ENCODE assay signal across 15 cellular contexts in the genomic region with DNA sequence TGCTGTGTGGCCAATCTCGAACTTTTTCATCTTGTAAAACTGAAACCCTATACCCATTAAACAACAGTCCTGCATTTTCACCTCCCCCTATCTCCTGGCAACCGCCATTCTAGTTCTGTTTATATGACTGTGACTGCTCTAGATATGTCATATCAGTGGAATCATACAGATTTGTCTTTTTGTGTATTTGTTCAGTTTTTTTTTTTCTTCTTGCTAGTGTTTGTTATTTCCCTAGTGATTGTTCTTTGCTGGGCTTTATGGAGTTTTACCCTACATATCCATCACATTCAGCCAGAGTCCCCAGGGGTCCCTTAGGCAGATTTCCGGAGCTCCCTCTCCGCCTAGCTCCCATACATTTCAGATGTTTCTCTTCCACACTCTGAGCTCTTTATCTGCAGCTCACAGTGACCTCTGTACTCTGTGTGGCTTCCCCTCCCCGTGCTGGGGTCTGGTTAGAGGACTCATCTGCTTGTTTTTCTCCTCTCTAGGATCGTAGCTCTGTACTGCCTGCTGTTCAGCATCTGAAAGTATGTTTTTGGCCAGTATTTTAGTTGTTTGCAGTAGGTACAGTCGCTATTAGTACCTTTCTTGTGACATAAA. TPM values are rescaled to one million over a fixed set of nuclear protein-coding genes. Genes with fewer than 3 reads are reported as not detected.
DNase-seq lines count a peak whose midpoint lies in the region; ATAC-seq and TF ChIP-seq lines count a peak whose summit lies in the region.
"Had no signal": no experiment of that assay in that cellular context is flagged by ENCODE, and none has a peak within 500 bp of the region (broad histone marks: within the 10 kb centered on the region; RNA-seq: fewer than 3 reads in every experiment).

No MANE protein-coding gene starts in this region.

- H3K4me3 Mint-ChIP-seq in H9 (peak overlapping the region in 1 of 2 experiments; percentile 10; a peak in 2 of 5 replicates), endodermal cell (peak overlapping the region; percentile 27), MCF 10A (ENCODE audit: unreplicated experiment) (no peak overlapping the region)
- H3K4me3 Mint-ChIP-seq: activated CD4-positive, alpha-beta T cell treated with anti-CD3 and anti-CD28 coated beads, Interleukin-2, amount 10 ng/mL, durations not matched to agents 24 days and 14 days; CD8-positive, alpha-beta T cell had no signal

- DNase-seq in H9 (peak; percentile 51), endodermal cell (peak; percentile 76), MCF 10A (ENCODE audit: unreplicated experiment) (no peak), sciatic nerve (ENCODE audit: low spot score) (no peak), stomach (no peak)
- DNase-seq: activated CD4-positive, alpha-beta T cell treated with anti-CD3 and anti-CD28 coated beads, Interleukin-2, amount 10 ng/mL, durations not matched to agents 24 days and 14 days; CD8-positive, alpha-beta T cell; head of caudate nucleus; mammary epithelial cell; NCI-H1105 treated with DMSO at 0.1 percent for 48 hours; NK-92 treated with Interleukin-12 subunit alpha and Interleukin-12 subunit beta, amount 100 ng/mL, for 24 hours had no signal

- H2AK5ac ChIP-seq in H9 (ENCODE audit: insufficient read length, low read length) = no peak overlapping the region

- H2BK12ac ChIP-seq in H9 (ENCODE audit: insufficient read length, low read depth, low read length) = no peak overlapping the region

- ATAC-seq in sciatic nerve (no peak), GM19351 (IDR thresholded peaks at IDR 0.05; ENCODE audit: unreplicated experiment) (no peak)
- ATAC-seq: CD8-positive, alpha-beta T cell had no signal

- no TSS peak for BruUV-seq in MCF 10A (replicated peaks; lab: Mats Ljungman, UMichigan)

- no peak overlapping the region for H2BK20ac ChIP-seq in H9 (ENCODE audit: low read depth, low read length, poor library complexity, severe bottlenecking)

- H4K91ac ChIP-seq in H9 (ENCODE audit: insufficient read length, low read depth, low read length) = no peak overlapping the region

- no peak overlapping the region for H4K5ac ChIP-seq in H9 (ENCODE audit: insufficient read length, low read depth, low read length)

- POLR2A ChIA-PET in MCF 10A (lab: Yijun Ruan, JAX) = interaction anchor here (1.2 kb wide), 1 partner anchor 10 kb away, joined by 3 read pairs; no protein-coding TSS in a partner anchor

- H3K18ac ChIP-seq in H9 (ENCODE audit: insufficient read length, low read depth, low read length) = no peak overlapping the region

- H3K27ac ChIP-seq in H9 (ENCODE audit: insufficient read length, low read depth, low read length) = no peak overlapping the region
- no peak overlapping the region for H3K27ac ChIP-seq in OCI-LY3 (ENCODE audit: low read length)
- peak overlapping the region; percentile 59 for H3K27ac ChIP-seq in endodermal cell (ENCODE audit: low read depth, low read length)
- H3K27ac ChIP-seq in stomach = no peak overlapping the region
- H3K27ac ChIP-seq: ascending aorta had no signal

- H3K27me3 ChIP-seq in H9 (ENCODE audit: insufficient read depth, low read length) (no peaks in the 10 kb centered on the region), OCI-LY3 (ENCODE audit: low read depth, low read length) (0 out of 2 replicates have a peak, but pooled peaks cover 3% of the 10 kb centered on the region), endodermal cell (ENCODE audit: control insufficient read depth, insufficient read depth, low read length, poor library complexity, severe bottlenecking) (no peaks in the 10 kb centered on the region), neuron (ENCODE audit: insufficient read depth, low read length) (no peaks in the 10 kb centered on the region), stomach (peaks cover 0 to 5% (median 0%) of the 10 kb centered on the region in 3 donors)
- H3K27me3 ChIP-seq: ascending aorta had no signal

- no peak overlapping the region for H2BK5ac ChIP-seq in H9 (ENCODE audit: insufficient read length, low read length)

- H3K56ac ChIP-seq in H9 (ENCODE audit: insufficient read length, low read depth, low read length) = no peak overlapping the region

- H3K9me3 Mint-ChIP-seq in H9 = no peaks in the 10 kb centered on the region
- no peaks in the 10 kb centered on the region for H3K9me3 Mint-ChIP-seq in endodermal cell
- no peaks in the 10 kb centered on the region for H3K9me3 Mint-ChIP-seq in MCF 10A (ENCODE audit: unreplicated experiment)

- TF ChIP-seq CTCF in H9 (conservative IDR thresholded peaks at IDR 0.05) (no peak), OCI-LY3 (IDR thresholded peaks at IDR 0.05; ENCODE audit: low read depth, low read length) (no peak), endodermal cell (conservative IDR thresholded peaks at IDR 0.05) (no peak), MCF 10A (IDR thresholded peaks at IDR 0.05; ENCODE audit: unreplicated experiment) (no peak), stomach (IDR thresholded peaks at IDR 0.05) (no peak)

- peak overlapping the region; percentile 7 for H3K4me2 ChIP-seq in H9 (ENCODE audit: insufficient read depth, insufficient read length, low read length)
- H3K4me2 ChIP-seq in OCI-LY3 (ENCODE audit: low read length) = no peak overlapping the region

- H3K4me3 ChIP-seq in OCI-LY3 (ENCODE audit: low read length) (no peak overlapping the region), endodermal cell (ENCODE audit: low read length) (peak overlapping the region; percentile 76), neuron (ENCODE audit: low read length) (peak overlapping the region; percentile 34), stomach (no peak overlapping the region)
- H3K4me3 ChIP-seq: ascending aorta had no signal

- peak overlapping the region in 1 of 3 experiments; percentile 23; a peak in 3 of 7 replicates for H3K27ac Mint-ChIP-seq in H9
- H3K27ac Mint-ChIP-seq in endodermal cell = peak overlapping the region; percentile 67
- no peak overlapping the region for H3K27ac Mint-ChIP-seq in MCF 10A (ENCODE audit: low read depth, unreplicated experiment)
- H3K27ac Mint-ChIP-seq: activated CD4-positive, alpha-beta T cell treated with anti-CD3 and anti-CD28 coated beads, Interleukin-2, amount 10 ng/mL, durations not matched to agents 24 days and 14 days; CD8-positive, alpha-beta T cell had no signal

- H3K27me3 Mint-ChIP-seq in H9 (ENCODE audit: low read depth) = peaks cover 5% of the 10 kb centered on the region
- H3K27me3 Mint-ChIP-seq in endodermal cell (ENCODE audit: insufficient read depth) = no peaks in the 10 kb centered on the region
- peaks cover 83% of the 10 kb centered on the region for H3K27me3 Mint-ChIP-seq in MCF 10A (ENCODE audit: insufficient read depth, unreplicated experiment)

- H3K23me2 ChIP-seq in H9 (ENCODE audit: insufficient read length, low read depth, low read length, poor library complexity, severe bottlenecking) = no peaks in the 10 kb centered on the region

- H4K8ac ChIP-seq in H9 (replicated peaks; ENCODE audit: insufficient read length, low read depth, low read length) = no peak overlapping the region

- H4K20me1 ChIP-seq in H9 (ENCODE audit: control insufficient read depth, insufficient read depth, insufficient read length) (no peaks in the 10 kb centered on the region), OCI-LY3 (ENCODE audit: insufficient read depth, low read length) (no peaks in the 10 kb centered on the region)

- no peak overlapping the region for H3K14ac ChIP-seq in H9 (ENCODE audit: insufficient read depth, low read length)

- H3K9me3 ChIP-seq in H9 (ENCODE audit: control insufficient read depth, low read depth, low read length) (no peaks in the 10 kb centered on the region), OCI-LY3 (ENCODE audit: insufficient read depth, low read length) (no peaks in the 10 kb centered on the region), endodermal cell (ENCODE audit: control insufficient read depth, low read length) (no peaks in the 10 kb centered on the region), neuron (ENCODE audit: low read length) (no peaks in the 10 kb centered on the region), stomach (no peaks in the 10 kb centered on the region)
- H3K9me3 ChIP-seq: ascending aorta had no signal

- no peak overlapping the region for H2BK120ac ChIP-seq in H9 (ENCODE audit: low read depth, low read length, poor library complexity, severe bottlenecking)

- H2BK15ac ChIP-seq in H9 (ENCODE audit: low read depth, low read length) = no peak overlapping the region

- H3K4me1 Mint-ChIP-seq in H9 (peaks cover 9 to 12% of the 10 kb centered on the region in 2 experiments), endodermal cell (peaks cover 23% of the 10 kb centered on the region), MCF 10A (ENCODE audit: insufficient read depth, unreplicated experiment) (no peaks in the 10 kb centered on the region)

- no peaks in the 10 kb centered on the region for H3K36me3 ChIP-seq in OCI-LY3 (replicated peaks; ENCODE audit: low read depth, low read length)
- no peaks in the 10 kb centered on the region for H3K36me3 ChIP-seq in endodermal cell (ENCODE audit: control insufficient read depth, insufficient read depth, low read length)
- no peaks in the 10 kb centered on the region for H3K36me3 ChIP-seq in neuron (ENCODE audit: insufficient read depth, low read length)
- no peaks in the 10 kb centered on the region for H3K36me3 ChIP-seq in stomach
- H3K36me3 ChIP-seq: ascending aorta had no signal

- H3K79me2 ChIP-seq in H9 (ENCODE audit: insufficient read depth, low read length) = no peaks in the 10 kb centered on the region
- no peaks in the 10 kb centered on the region for H3K79me2 ChIP-seq in OCI-LY3 (ENCODE audit: low read length)

- H3K23ac ChIP-seq in H9 (ENCODE audit: insufficient read length, low read depth, low read length) = no peak overlapping the region

- H3T11ph ChIP-seq in H9 (ENCODE audit: low read length) = no peak overlapping the region

- CTCF ChIA-PET in MCF 10A (lab: Yijun Ruan, JAX) = interaction anchor here (0.7 kb wide), 1 partner anchor 56 kb away, joined by 3 read pairs; no protein-coding TSS in a partner anchor

- no peak for TF ChIP-seq EP300 in stomach (IDR thresholded peaks at IDR 0.05)

- H3K4me1 ChIP-seq in H9 (ENCODE audit: insufficient read depth, low read length) (no peaks in the 10 kb centered on the region), OCI-LY3 (ENCODE audit: low read length) (no peaks in the 10 kb centered on the region), endodermal cell (ENCODE audit: control insufficient read depth, insufficient read depth, low read length) (peaks cover 5% of the 10 kb centered on the region), neuron (ENCODE audit: insufficient read depth, low read length) (peaks cover 16% of the 10 kb centered on the region), stomach (no peaks in the 10 kb centered on the region)
- H3K4me1 ChIP-seq: ascending aorta had no signal

- no peaks in the 10 kb centered on the region for H3K79me1 ChIP-seq in H9 (ENCODE audit: insufficient read depth, low read depth, low read length, poor library complexity, severe bottlenecking)

- WGBS in H9 (ENCODE audit: extremely low coverage, insufficient read length, low lambda C conversion rate) = no CpG with 5 or more reads among the region's 7 CpGs
- WGBS in endodermal cell (ENCODE audit: insufficient coverage in 1 of 2, insufficient read length in 1 of 2), 2 experiments = 0 to 37% methylated on average over 4 to 7 of the region's 7 CpGs
- 13 to 21% (median 17%) methylated on average over 7 of the region's 7 CpGs for WGBS in stomach, 5 donors

- H3K9ac ChIP-seq in H9 (ENCODE audit: extremely low read depth, insufficient read length, low read length) (no peak overlapping the region), OCI-LY3 (ENCODE audit: low read length) (no peak overlapping the region), endodermal cell (ENCODE audit: extremely low read depth, low read length, poor library complexity, severe bottlenecking) (no peak overlapping the region)

- no peak for TF ChIP-seq POLR2A in stomach (IDR thresholded peaks at IDR 0.05)

- no peak overlapping the region for H3K4ac ChIP-seq in H9 (ENCODE audit: low read depth, low read length)

- no peak overlapping the region for H2AFZ ChIP-seq in H9 (ENCODE audit: low read length)
- H2AFZ ChIP-seq in OCI-LY3 (ENCODE audit: low read depth, low read length) = 0 out of 2 replicates have a peak overlapping the region, but pooled peaks have one; percentile 60
- H2AFZ ChIP-seq in neuron (ENCODE audit: low read depth, low read length) = peak overlapping the region; percentile 85

- H3K36me3 Mint-ChIP-seq in H9 (ENCODE audit: insufficient read depth in 1 of 3, low read depth in 3 of 3) (no peaks in the 10 kb centered on the region), endodermal cell (ENCODE audit: low read depth) (no peaks in the 10 kb centered on the region), MCF 10A (ENCODE audit: insufficient read depth, unreplicated experiment) (no peaks in the 10 kb centered on the region)

- intact Hi-C loops in MCF 10A (cut with micrococcal nuclease) = no loop called here
- intact Hi-C loops in sciatic nerve (cut with DNase I) = no loop called here
- intact Hi-C loops in stomach (cut with DNase I; ENCODE audit: low total_unique reads) = no loop called here

RNA-seq across cellular contexts. Expression of a gene that starts 25.1 kb away (rescaled TPM):
- total RNA-seq in H9 (2021) = not detected in 2 replicates
- not detected for total RNA-seq in endodermal cell
- 0.85 TPM for polyA plus RNA-seq in endodermal cell (2013, experiment 1 of 2)
- 0.83 TPM for polyA plus RNA-seq in endodermal cell (2013, experiment 2 of 2)
- total RNA-seq in MCF 10A (2022) = not detected in 2 replicates
- not detected for total RNA-seq in sciatic nerve
- total RNA-seq in stomach = 10 to 100 TPM in 1 of 5 donors, 1 to 10 TPM in 1, not detected in 3; 5.8 to 11.4 TPM
- 1 to 10 TPM in 1 of 3 donors, under 1 TPM in 1, not detected in 1; 1.00 to 6.8 TPM for polyA plus RNA-seq in stomach
- total RNA-seq: activated CD4-positive, alpha-beta T cell treated with anti-CD3 and anti-CD28 coated beads, Interleukin-2, amount 10 ng/mL, durations not matched to agents 24 days and 14 days; CD8-positive, alpha-beta T cell; mammary epithelial cell had no signal
- polyA plus RNA-seq: mammary epithelial cell had no signal

Comparison
In these comparisons a context has a peak if more than half of its experiments do, and no peak if none do; other contexts are left out.
1. DNase-seq: peak in H9 (single experiment) and endodermal cell (single experiment); none in MCF 10A (single experiment), sciatic nerve (single experiment) and stomach (single experiment).
2. H3K4me3 ChIP-seq: peak in endodermal cell (single experiment) and neuron (single experiment); none in OCI-LY3 (single experiment) and stomach (0 of 4).